In genomic region chr12:56366948-56367347, GRCh38 we compare ENCODE assay signal across 32 cellular contexts. TPM values are rescaled to one million over a fixed set of nuclear protein-coding genes. Genes with fewer than 3 reads are reported as not detected.
"Had no signal": no experiment of that assay in that cellular context is flagged by ENCODE, and none has a peak within 500 bp of the region (broad histone marks: within the 10 kb centered on the region; RNA-seq: fewer than 3 reads in every experiment).

No MANE protein-coding gene starts in this region.

- H2AFZ ChIP-seq: PC-9 had no signal

- H3K27ac ChIP-seq: ascending aorta, cardiac muscle cell, PC-9, SJCRH30, SK-N-MC, WERI-Rb-1 had no signal

- H3K4me1 ChIP-seq: ascending aorta, SJCRH30 had no signal

- H3K36me3 ChIP-seq: ascending aorta, cardiac muscle cell, SJCRH30, WERI-Rb-1 had no signal

- H3K27me3 ChIP-seq: ascending aorta, SJCRH30 had no signal

- H3K4me3 ChIP-seq: ascending aorta, cardiac muscle cell, PC-9, SJCRH30, SK-N-MC had no signal

- H3K9me3 ChIP-seq: ascending aorta, SJCRH30 had no signal

- H3K4me2 ChIP-seq: PC-9 had no signal

- DNase-seq: activated CD4-positive, alpha-beta T cell treated with anti-CD3 and anti-CD28 coated beads for 1 hour; activated CD4-positive, alpha-beta T cell treated with anti-CD3 and anti-CD28 coated beads for 48 hours; activated CD4-positive, alpha-beta T cell treated with anti-CD3 and anti-CD28 coated beads, Interleukin-2, amount 50 U/mL, for 4 hours; activated CD4-positive, CD25-positive, alpha-beta regulatory T cell; activated CD8-positive, alpha-beta T cell treated with anti-CD3 and anti-CD28 coated beads for 36 hours; activated naive CD4-positive, alpha-beta T cell; activated naive CD8-positive, alpha-beta T cell treated with anti-CD3 and anti-CD28 coated beads, Interleukin-2, amount 10 ng/mL, durations not matched to agents 7 days and 5 days; activated T-cell treated with anti-CD3 and anti-CD28 coated beads, Interleukin-2, amount 50 U/mL, for 1 hour; activated T-cell treated with anti-CD3 and anti-CD28 coated beads, Interleukin-2, amount 50 U/mL, for 72 hours; amygdala; MM.1S; MV-4-11; NCI-H1092; NCI-H1436 treated with DMSO at 0.1 percent for 48 hours; NCI-H1694 treated with DMSO at 0.1 percent for 48 hours; NCI-H2029; NCI-H345; NCI-H524 treated with DMSO at 0.1 percent for 48 hours; PC-9; SHP77; SJCRH30; T1000; WERI-Rb-1 had no signal

- ATAC-seq: activated CD8-positive, alpha-beta T cell treated with anti-CD3 and anti-CD28 coated beads for 36 hours; activated T-cell treated with anti-CD3 and anti-CD28 coated beads, Interleukin-2, amount 50 U/mL, for 72 hours; activated T-helper 17 cell treated with anti-CD3 and anti-CD28 coated beads, Interleukin-2, amount 50 U/mL, for 72 hours had no signal

RNA-seq across cellular contexts. Expression of gene APOF, which starts 4.3 kb away (rescaled TPM):
- total RNA-seq: activated CD8-positive, alpha-beta memory T cell treated with anti-CD3 and anti-CD28 coated beads for 36 hours; activated CD8-positive, alpha-beta T cell treated with anti-CD3 and anti-CD28 coated beads for 36 hours; activated naive CD8-positive, alpha-beta T cell treated with anti-CD3 and anti-CD28 coated beads, Interleukin-2, amount 10 ng/mL, durations not matched to agents 7 days and 5 days; activated T-helper 17 cell treated with anti-CD3 and anti-CD28 coated beads, Interleukin-2, amount 50 U/mL, for 72 hours; ascending aorta; cardiac muscle cell; chondrocyte; NCI-H460; PC-9; SJCRH30; T-helper 1 cell treated with Interleukin-12 subunit alpha and Interleukin-12 subunit beta and Interleukin-4 antibody, amounts not matched to agents 30 ng/mL and 1 ng/mL, for 36 hours; T-helper 2 cell treated with Interferon-gamma antibody and Interleukin-4, amounts not matched to agents 100 ng/mL and 5 ng/mL, for 36 hours had no signal
- polyA plus RNA-seq: cardiac muscle cell had no signal

RNA-seq across cellular contexts. Expression of gene IL23A, which starts 28.3 kb away (rescaled TPM):
- total RNA-seq: ascending aorta, chondrocyte, SJCRH30 had no signal
- polyA plus RNA-seq: cardiac muscle cell had no signal
